ENCODE assay signal across 9 cellular contexts in genomic region chr6:108944058-108944457, GRCh38.
DNase-seq lines count a peak whose midpoint lies in the region; ATAC-seq and TF ChIP-seq lines count a peak whose summit lies in the region.
"Had no signal": no experiment of that assay in that cellular context is flagged by ENCODE, and none has a peak within 500 bp of the region (broad histone marks: within the 10 kb centered on the region; RNA-seq: fewer than 3 reads in every experiment).

No MANE protein-coding gene starts in this region.

- TF ChIP-seq CTCF in IMR-90 (conservative IDR thresholded peaks at IDR 0.05; ENCODE audit: low read depth, low read length) (no peak), astrocyte of the spinal cord (IDR thresholded peaks at IDR 0.05; ENCODE audit: low read depth, low read length) (no peak), lung (IDR thresholded peaks at IDR 0.05; ENCODE audit: control extremely low read depth, extremely low read depth) (no peak), thoracic aorta (IDR thresholded peaks at IDR 0.05) (no peak)

- H3K56ac ChIP-seq in IMR-90 (ENCODE audit: extremely low read depth, insufficient read depth, low read length), result no peak overlapping the region

- H3K9ac ChIP-seq in IMR-90 (ENCODE audit: low read depth, low read length), result no peak overlapping the region

- TF ChIP-seq RAD21 in IMR-90 (IDR thresholded peaks at IDR 0.05; ENCODE audit: low read length), result no peak

- H2BK120ac ChIP-seq in IMR-90 (ENCODE audit: low read depth, low read length), result peak overlapping the region; percentile 20; the same call in 1 of the 2 replicates

- H2AK9ac ChIP-seq in IMR-90 (replicated peaks; ENCODE audit: low read depth, low read length, poor library complexity), result no peak overlapping the region

- no peaks in the 10 kb centered on the region for H3K36me3 ChIP-seq in IMR-90 (ENCODE audit: control insufficient read depth, insufficient read depth, low read length)
- no peaks in the 10 kb centered on the region for H3K36me3 ChIP-seq in lung (ENCODE audit: control insufficient read depth in 2 of 2, insufficient read depth in 2 of 2, low read length in 2 of 2)
- H3K36me3 ChIP-seq in thoracic aorta, result no peaks in the 10 kb centered on the region

- ATAC-seq in IMR-90 (ENCODE audit: low read depth), result no peak
- ATAC-seq in lung (ENCODE audit: insufficient read depth, low FRiP score), result no peak
- ATAC-seq in thoracic aorta (ENCODE audit: insufficient number of reproducible peaks, low FRiP score, low read depth), result no peak
- no peak for ATAC-seq in GM18502 (IDR thresholded peaks at IDR 0.05; ENCODE audit: poor library complexity, unreplicated experiment)

- no peak overlapping the region; the same call in 1 of the 2 replicates for H3K4ac ChIP-seq in IMR-90 (ENCODE audit: low read depth, low read length)

- H3K4me3 ChIP-seq in IMR-90 (ENCODE audit: insufficient read depth, low read depth, low read length) (no peak overlapping the region), astrocyte of the spinal cord (ENCODE audit: low read depth, low read length) (no peak overlapping the region), lung (no peak overlapping the region), thoracic aorta (no peak overlapping the region)

- H3K14ac ChIP-seq in IMR-90 (replicated peaks; ENCODE audit: low read depth, low read length), result peak overlapping the region; percentile 55

- no peak overlapping the region for H3K23ac ChIP-seq in IMR-90 (ENCODE audit: low read depth, low read length)

- dilution Hi-C loops in IMR-90 (cut with HindIII; ENCODE audit: low sequenced_read_pairs, unreplicated experiment), result no loop called here

- H3K4me1 ChIP-seq in IMR-90 (ENCODE audit: control insufficient read depth, insufficient read depth, low read length) (peaks cover 18% of the 10 kb centered on the region), lung (ENCODE audit: control insufficient read depth in 2 of 2, insufficient read depth in 2 of 2, low read length in 2 of 2) (peaks cover 17 to 35% of the 10 kb centered on the region in 2 donors), thoracic aorta (ENCODE audit: control insufficient read depth in 1 of 2, low read depth in 2 of 2) (peaks cover 20 to 52% of the 10 kb centered on the region in 2 donors)

- H3K4me2 ChIP-seq in IMR-90 (ENCODE audit: low read depth, low read length), result no peak overlapping the region

- H2AK5ac ChIP-seq in IMR-90 (ENCODE audit: low read depth, low read length), result 0 out of 2 replicates have a peak overlapping the region, but pooled peaks have one; percentile 25

- H3K9me3 ChIP-seq in IMR-90 (ENCODE audit: control insufficient read depth, insufficient read depth, low read length) (no peaks in the 10 kb centered on the region), lung (ENCODE audit: control insufficient read depth in 2 of 2, insufficient read depth in 1 of 2, low read length in 1 of 2) (no peaks in the 10 kb centered on the region), thoracic aorta (no peaks in the 10 kb centered on the region)

- no peaks in the 10 kb centered on the region for H3K79me1 ChIP-seq in IMR-90 (ENCODE audit: low read depth in 1 of 2, low read length in 2 of 2)

- H2BK20ac ChIP-seq in IMR-90 (ENCODE audit: low read depth, low read length), result 0 out of 2 replicates have a peak overlapping the region, but pooled peaks have one; percentile 33

- H3K9me1 ChIP-seq in IMR-90 (ENCODE audit: insufficient read depth, low read length), result peaks cover 14% of the 10 kb centered on the region

- BruUV-seq in IMR-90 (replicated peaks; lab: Mats Ljungman, UMichigan), result no TSS peak

- no peak overlapping the region for H4K91ac ChIP-seq in IMR-90 (ENCODE audit: insufficient read depth, low read depth, low read length)

- intact Hi-C loops in IMR-90 (cut with micrococcal nuclease), result no loop called here

- in situ Hi-C loops in IMR-90 (cut with MboI; ENCODE audit: low sequenced_read_pairs), result no loop called here
- in situ Hi-C loops in astrocyte of the spinal cord (cut with HindIII; ENCODE audit: low sequenced_read_pairs), result no loop called here

- peak overlapping the region; percentile 3 for H2AFZ ChIP-seq in IMR-90 (replicated peaks; ENCODE audit: low read length, poor library complexity)

- H4K20me1 ChIP-seq in IMR-90 (ENCODE audit: insufficient read depth, low read length), result no peaks in the 10 kb centered on the region

- no peak overlapping the region for H2BK5ac ChIP-seq in IMR-90 (ENCODE audit: low read depth, low read length, poor library complexity, severe bottlenecking)

- POLR2A ChIA-PET in IMR-90 (lab: Charles Lee; ENCODE audit: unreplicated experiment), result no interaction called here

- WGBS in IMR-90 (ENCODE audit: extremely low coverage in 2 of 2, insufficient read length in 1 of 2), 2 experiments, result no CpG with 5 or more reads among the region's 1 CpG
- 96% methylated on average over 1 of the region's 1 CpG for WGBS in lung, 2 donors

- no peak overlapping the region for H3K18ac ChIP-seq in IMR-90 (ENCODE audit: low read depth, low read length)

- peak overlapping the region; percentile 9 to 20; a peak in 1 of 4 replicates for H4K8ac ChIP-seq in IMR-90 (ENCODE audit: low read depth in 2 of 2, low read length in 2 of 2)

- H3K27me3 ChIP-seq in IMR-90 (ENCODE audit: control insufficient read depth, insufficient read depth, low read length) (no peaks in the 10 kb centered on the region), lung (ENCODE audit: control insufficient read depth, insufficient read depth) (no peaks in the 10 kb centered on the region), thoracic aorta (replicated peaks; ENCODE audit: insufficient read depth) (no peaks in the 10 kb centered on the region)

- CTCF ChIA-PET in IMR-90 (lab: Yijun Ruan, JAX), result no interaction called here

- TF ChIP-seq POLR2A in IMR-90 (IDR thresholded peaks at IDR 0.05; ENCODE audit: low read depth, low read length), result no peak

- H3K27ac ChIP-seq in IMR-90 (ENCODE audit: insufficient read depth, low read length) (peak overlapping the region; percentile 37; the same call in 1 of the 2 replicates), lung (ENCODE audit: low read depth in 1 of 2, low read length in 1 of 2) (peak overlapping the region; percentile 80 to 89), thoracic aorta (peak overlapping the region; percentile 83 to 89)
- H3K27ac ChIP-seq: VCaP had no signal

- no peak overlapping the region for H2BK15ac ChIP-seq in IMR-90 (ENCODE audit: low read depth, low read length)

- peak overlapping the region; percentile 24; the same call in 1 of the 2 replicates for H4K5ac ChIP-seq in IMR-90 (ENCODE audit: low read depth, low read length)

- DNase-seq in IMR-90, result no peak
- DNase-seq in astrocyte of the spinal cord (ENCODE audit: low read depth, low spot score), result peak; percentile 20
- no peak for DNase-seq in lung (ENCODE audit: low spot score)
- DNase-seq in thoracic aorta (ENCODE audit: low spot score), result no peak
- no peak for DNase-seq in stimulated activated naive CD4-positive, alpha-beta T cell (lab: John Stamatoyannopoulos, UW)
- no peak for DNase-seq in NCI-H1105 treated with DMSO at 0.1 percent for 48 hours (lab: John Stamatoyannopoulos, UW)
- DNase-seq: foreskin melanocyte had no signal

TF ChIP-seq in IMR-90, 13 proteins besides CTCF, POLR2A, EP300 and RAD21:
- TF ChIP-seq RCOR1 (IDR thresholded peaks at IDR 0.05; ENCODE audit: insufficient replicate concordance, low read length) (no peak), CEBPB (IDR thresholded peaks at IDR 0.05; ENCODE audit: low read depth, low read length) (no peak), USF2 (IDR thresholded peaks at IDR 0.05; ENCODE audit: low read depth, low read length) (no peak), MAFK (IDR thresholded peaks at IDR 0.05; ENCODE audit: low read depth, low read length) (no peak), FOS (IDR thresholded peaks at IDR 0.05; ENCODE audit: low read depth, low read length) (no peak), CHD1 (IDR thresholded peaks at IDR 0.05; ENCODE audit: low read depth, low read length) (no peak), SMC3 (IDR thresholded peaks at IDR 0.05; ENCODE audit: low read depth, low read length) (no peak), MAZ (IDR thresholded peaks at IDR 0.05; ENCODE audit: borderline replicate concordance, low read depth, low read length) (no peak), MXI1 (IDR thresholded peaks at IDR 0.05; ENCODE audit: borderline replicate concordance, low read depth, low read length) (no peak)
- TF ChIP-seq, protein P1, sequence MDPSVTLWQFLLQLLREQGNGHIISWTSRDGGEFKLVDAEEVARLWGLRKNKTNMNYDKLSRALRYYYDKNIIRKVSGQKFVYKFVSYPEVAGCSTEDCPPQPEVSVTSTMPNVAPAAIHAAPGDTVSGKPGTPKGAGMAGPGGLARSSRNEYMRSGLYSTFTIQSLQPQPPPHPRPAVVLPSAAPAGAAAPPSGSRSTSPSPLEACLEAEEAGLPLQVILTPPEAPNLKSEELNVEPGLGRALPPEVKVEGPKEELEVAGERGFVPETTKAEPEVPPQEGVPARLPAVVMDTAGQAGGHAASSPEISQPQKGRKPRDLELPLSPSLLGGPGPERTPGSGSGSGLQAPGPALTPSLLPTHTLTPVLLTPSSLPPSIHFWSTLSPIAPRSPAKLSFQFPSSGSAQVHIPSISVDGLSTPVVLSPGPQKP (IDR thresholded peaks at IDR 0.05; ENCODE audit: borderline replicate concordance, low read depth, low read length), result no peak
